In the genomic region with DNA sequence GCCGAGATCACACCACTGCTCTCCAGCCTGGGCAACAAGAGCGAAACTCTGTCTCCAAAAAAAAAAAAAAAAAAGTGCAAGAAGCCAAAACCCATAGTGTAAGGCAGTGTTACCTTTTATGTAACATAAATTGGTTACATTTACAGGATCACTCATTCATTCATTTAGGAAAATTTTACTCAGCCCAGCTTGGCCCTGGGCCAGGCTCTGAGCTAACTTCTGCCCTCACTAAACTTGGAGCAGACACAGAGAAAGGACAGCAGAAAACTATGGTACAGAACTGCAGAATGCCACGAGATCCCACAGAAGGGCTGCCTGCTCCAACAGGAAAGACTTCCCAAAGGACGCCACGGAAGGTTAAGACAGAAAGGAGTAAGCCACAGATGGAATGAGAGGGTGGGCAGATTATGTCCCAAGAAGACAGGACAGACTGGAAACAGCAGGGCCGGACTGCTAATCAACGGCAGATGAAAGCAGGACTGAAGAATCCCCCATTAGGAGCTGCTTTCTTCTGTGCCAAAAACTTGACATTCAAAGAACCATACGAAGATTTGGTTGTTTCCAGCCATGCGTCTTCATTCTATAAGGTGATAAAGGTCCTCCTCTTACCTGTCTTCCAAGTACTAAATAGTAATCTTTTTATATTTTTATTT, we compare ENCODE assay signal across 12 cellular contexts. TPM values are rescaled to one million over a fixed set of nuclear protein-coding genes. Genes with fewer than 3 reads are reported as not detected.
DNase-seq lines count a peak whose midpoint lies in the region; ATAC-seq lines count a peak whose summit lies in the region.
"Had no signal": no experiment of that assay in that cellular context is flagged by ENCODE, and none has a peak within 500 bp of the region (broad histone marks: within the 10 kb centered on the region; RNA-seq: fewer than 3 reads in every experiment).

No MANE protein-coding gene starts in this region.

- H2BK120ac ChIP-seq in neuronal stem cell (ENCODE audit: low read depth, low read length): no peak overlapping the region

- H3K4me3 ChIP-seq in neuronal stem cell (ENCODE audit: low read length in 2 of 2): no peak overlapping the region

- no peak overlapping the region for H3K4me2 ChIP-seq in neuronal stem cell (ENCODE audit: insufficient read depth, low read length, poor library complexity, severe bottlenecking)

- no peak overlapping the region for H3K27ac ChIP-seq in neuronal stem cell (replicated peaks; ENCODE audit: low read length)

- H4K8ac ChIP-seq in neuronal stem cell (ENCODE audit: low read depth, low read length): no peak overlapping the region

- H2BK15ac ChIP-seq in neuronal stem cell (ENCODE audit: low read length): no peak overlapping the region

- H3K4me1 ChIP-seq in neuronal stem cell (ENCODE audit: control insufficient read depth in 2 of 2, insufficient read depth in 1 of 2, low read depth in 1 of 2, low read length in 2 of 2): peaks cover 0 to 1% of the 10 kb centered on the region in 2 donors

- no peaks in the 10 kb centered on the region for H3K9me3 ChIP-seq in neuronal stem cell (replicated peaks in 1 of 2; ENCODE audit: control insufficient read depth in 2 of 2, insufficient read depth in 1 of 2, low read depth in 1 of 2, low read length in 2 of 2)

- H2AFZ ChIP-seq in neuronal stem cell (ENCODE audit: low read length): peak overlapping the region; percentile 56

- H3K79me1 ChIP-seq in neuronal stem cell (ENCODE audit: low read depth, low read length): no peaks in the 10 kb centered on the region

- H3K14ac ChIP-seq in neuronal stem cell (ENCODE audit: low read length): no peak overlapping the region

- H3K4ac ChIP-seq in neuronal stem cell (ENCODE audit: low read length): no peak overlapping the region

- no peaks in the 10 kb centered on the region for H3K36me3 ChIP-seq in neuronal stem cell (replicated peaks in 1 of 2; ENCODE audit: control insufficient read depth in 2 of 2, insufficient read depth in 2 of 2, low read length in 2 of 2)

- ATAC-seq in HG03378 (IDR thresholded peaks at IDR 0.05; ENCODE audit: unreplicated experiment): no peak
- ATAC-seq: WTC11 had no signal

- no peak overlapping the region for H2BK5ac ChIP-seq in neuronal stem cell (ENCODE audit: low read length)

- no peak overlapping the region for H4K91ac ChIP-seq in neuronal stem cell (ENCODE audit: low read depth, low read length, poor library complexity)

- no peak overlapping the region for H2BK12ac ChIP-seq in neuronal stem cell (ENCODE audit: low read length)

- no peak overlapping the region for H3K9ac ChIP-seq in neuronal stem cell (ENCODE audit: low read depth, low read length, poor library complexity)

- H3K23ac ChIP-seq in neuronal stem cell (ENCODE audit: low read depth, low read length, poor library complexity): no peak overlapping the region

- no peak overlapping the region for H2AK5ac ChIP-seq in neuronal stem cell (ENCODE audit: low read depth, low read length)

- peaks cover 0 to 9% (median 0%) of the 10 kb centered on the region in 3 experiments for H3K27me3 ChIP-seq in neuronal stem cell (ENCODE audit: control insufficient read depth in 3 of 3, insufficient read depth in 3 of 3, low read depth in 1 of 3, low read length in 3 of 3)

- DNase-seq in COLO829 (ENCODE audit: low spot score): peak; percentile 23
- DNase-seq in M059J (ENCODE audit: low read depth): peak; percentile 17
- DNase-seq in fibroblast of peridontal ligament (ENCODE audit: extremely low read depth): peak; percentile 28
- no peak for DNase-seq in neuronal stem cell (ENCODE audit: low spot score)
- no peak for DNase-seq in NCI-H1694 treated with DMSO at 0.1 percent for 48 hours (lab: John Stamatoyannopoulos, UW)
- DNase-seq in T-helper 2 cell: no peak
- no peak for DNase-seq in epidermal melanocyte (ENCODE audit: insufficient read length, low spot score)
- DNase-seq: activated effector memory CD4-positive, alpha-beta T cell treated with anti-CD3 and anti-CD28 coated beads, Interleukin-2, amount 50 U/mL, for 16 hours; MM.1S; NCI-H345 had no signal

- no peak overlapping the region for H3K18ac ChIP-seq in neuronal stem cell (ENCODE audit: low read length)

- WGBS in neuronal stem cell (ENCODE audit: extremely low coverage in 2 of 2, insufficient read length in 2 of 2, insufficient replicate concordance in 1 of 2), 2 donors: no CpG with 5 or more reads among the region's 9 CpGs

RNA-seq across cellular contexts. Expression of a gene that starts 18.9 kb away (rescaled TPM):
- total RNA-seq in M059J (2014; rRNA removed; shearing (Covaris generic)): 1.6 and 3.1 TPM in 2 replicates
- 2.1 TPM for polyA plus RNA-seq in neuronal stem cell (2013, experiment 1 of 2)
- polyA plus RNA-seq in neuronal stem cell (2013, experiment 2 of 2): 1.6 TPM

Comparison
In these comparisons a context has a peak if more than half of its experiments do, and no peak if none do; other contexts are left out.
1. DNase-seq: peak in COLO829 (single experiment), M059J (single experiment) and fibroblast of peridontal ligament (single experiment); none in neuronal stem cell (single experiment), NCI-H1694 treated with DMSO at 0.1 percent for 48 hours (single experiment), T-helper 2 cell (0 of 5) and epidermal melanocyte (single experiment).